In the genomic region with DNA sequence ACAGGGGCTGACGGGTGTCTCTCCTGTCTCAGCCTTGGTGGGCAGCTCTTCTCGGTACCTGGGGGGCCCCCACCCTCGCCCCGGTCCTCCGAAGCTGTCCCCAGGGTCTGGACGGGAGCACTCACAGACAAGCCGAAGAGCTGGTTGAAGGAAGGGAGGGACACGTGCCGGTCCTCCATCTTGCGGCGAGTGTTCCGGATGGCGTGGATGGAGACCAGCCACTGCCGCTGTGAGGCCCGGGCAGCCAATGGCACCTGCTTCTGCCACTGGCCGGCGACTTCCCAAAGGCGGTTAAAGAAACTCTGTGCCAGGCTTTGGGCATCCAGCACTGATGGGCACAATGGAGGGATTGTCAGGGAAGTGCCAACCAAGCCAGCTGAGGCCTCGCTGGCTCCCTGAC, we compare ENCODE assay signal across 17 cellular contexts. TPM values are rescaled to one million over a fixed set of nuclear protein-coding genes. Genes with fewer than 3 reads are reported as not detected.
DNase-seq lines count a peak whose midpoint lies in the region; ATAC-seq and TF ChIP-seq lines count a peak whose summit lies in the region.
"Had no signal": no experiment of that assay in that cellular context is flagged by ENCODE, and none has a peak within 500 bp of the region (broad histone marks: within the 10 kb centered on the region; RNA-seq: fewer than 3 reads in every experiment).

No MANE protein-coding gene starts in this region.

- in situ Hi-C loops in mammary epithelial cell (cut with MboI; ENCODE audit: low sequenced_read_pairs in 2 of 2): no loop called here

- H3K27ac Mint-ChIP-seq in activated naive CD4-positive, alpha-beta T cell treated with anti-CD3 and anti-CD28 coated beads, Interleukin-2, amount 50 U/mL, for 72 hours: no peak overlapping the region

- H4K20me1 ChIP-seq in mammary epithelial cell (ENCODE audit: insufficient read depth, low read length): no peaks in the 10 kb centered on the region

- dilution Hi-C loops in mammary epithelial cell (cut with HindIII; ENCODE audit: low sequenced_read_pairs): no loop called here

- WGBS in mammary epithelial cell (ENCODE audit: low coverage, missing lambda C conversion rate): 94% methylated on average over 11 of the region's 19 CpGs

- H3K4me1 ChIP-seq in breast epithelium: peaks cover 0 to 19% of the 10 kb centered on the region in 2 donors
- peaks cover 27% of the 10 kb centered on the region for H3K4me1 ChIP-seq in mammary epithelial cell (ENCODE audit: insufficient read depth, low read length)

- H3K36me3 Mint-ChIP-seq in activated naive CD4-positive, alpha-beta T cell treated with anti-CD3 and anti-CD28 coated beads, Interleukin-2, amount 50 U/mL, for 72 hours: no peaks in the 10 kb centered on the region

- H3K36me3 ChIP-seq in breast epithelium (peaks cover 11% of the 10 kb centered on the region), mammary epithelial cell (ENCODE audit: insufficient read depth, low read length) (peaks cover 27% of the 10 kb centered on the region)

- H3K27ac ChIP-seq in breast epithelium (peak overlapping the region; percentile 11 to 39), mammary epithelial cell (ENCODE audit: insufficient read depth, low read depth, low read length) (no peak overlapping the region)
- H3K27ac ChIP-seq: 22Rv1, BLaER1 had no signal

- H3K4me3 ChIP-seq in breast epithelium: no peak overlapping the region
- H3K4me3 ChIP-seq in mammary epithelial cell (replicated peaks in 1 of 3; ENCODE audit: insufficient read depth in 1 of 3, low read depth in 2 of 3, low read length in 3 of 3): no peak overlapping the region
- H3K4me3 ChIP-seq: BLaER1, GM12878, HAP-1 had no signal

- H3K9me3 ChIP-seq in breast epithelium (no peaks in the 10 kb centered on the region), mammary epithelial cell (replicated peaks; ENCODE audit: insufficient read depth, low read length) (no peaks in the 10 kb centered on the region)
- H3K9me3 ChIP-seq: BLaER1, HAP-1 had no signal

- no peak for ATAC-seq in activated naive CD4-positive, alpha-beta T cell treated with anti-CD3 and anti-CD28 coated beads, Interleukin-2, amount 50 U/mL, for 72 hours
- ATAC-seq in HG02870 (IDR thresholded peaks at IDR 0.05; ENCODE audit: unreplicated experiment): no peak
- ATAC-seq: GM12878 had no signal

- peaks cover 14% of the 10 kb centered on the region for H3K79me2 ChIP-seq in mammary epithelial cell (ENCODE audit: insufficient read depth, low read length)

- no peaks in the 10 kb centered on the region for H3K27me3 ChIP-seq in breast epithelium
- no peaks in the 10 kb centered on the region for H3K27me3 ChIP-seq in mammary epithelial cell (ENCODE audit: insufficient read depth, low read length)
- H3K27me3 ChIP-seq: BLaER1 had no signal

- no peak overlapping the region for H3K4me2 ChIP-seq in mammary epithelial cell (ENCODE audit: insufficient read depth, low read depth, low read length)
- H3K4me2 ChIP-seq: BLaER1 had no signal

- H3K9me3 Mint-ChIP-seq in activated naive CD4-positive, alpha-beta T cell treated with anti-CD3 and anti-CD28 coated beads, Interleukin-2, amount 50 U/mL, for 72 hours: no peaks in the 10 kb centered on the region

- no peak for TF ChIP-seq CTCF in breast epithelium (IDR thresholded peaks at IDR 0.05)
- no peak for TF ChIP-seq CTCF in mammary epithelial cell (conservative IDR thresholded peaks at IDR 0.05 in 1 of 2, IDR thresholded peaks at IDR 0.05 in 1 of 2; ENCODE audit: extremely low read depth in 1 of 2, insufficient read depth in 1 of 2, low read depth in 1 of 2, low read length in 2 of 2)

- intact Hi-C loops in breast epithelium (cut with DNase I; ENCODE audit: low total_unique reads) (no loop called here), mammary epithelial cell (cut with micrococcal nuclease) (no loop called here)

- no peak overlapping the region for H3K9ac ChIP-seq in mammary epithelial cell (ENCODE audit: insufficient read depth, low read length)
- H3K9ac ChIP-seq: BLaER1 had no signal

- BruUV-seq in mammary epithelial cell (replicated peaks; lab: Mats Ljungman, UMichigan): no TSS peak

- DNase-seq in breast epithelium (ENCODE audit: low spot score in 2 of 2): no peak
- DNase-seq in mammary epithelial cell: no peak
- DNase-seq in hypothalamus (lab: John Stamatoyannopoulos, UW): peak in 37 of 51 donors; percentile 19 to 82 (median 58)
- peak; percentile 86 for DNase-seq in pons (ENCODE audit: low spot score)
- DNase-seq in activated CD4-positive, alpha-beta T cell treated with anti-CD3 and anti-CD28 coated beads for 48 hours: no peak
- DNase-seq in activated naive CD4-positive, alpha-beta T cell treated with anti-CD3 and anti-CD28 coated beads, Interleukin-2, amount 50 U/mL, for 72 hours (ENCODE audit: low spot score in 2 of 2): no peak
- no peak for DNase-seq in NCI-H69 (lab: John Stamatoyannopoulos, UW)
- DNase-seq: DND-41; KG1; NCI-H1417 treated with DMSO at 0.1 percent for 48 hours; NCI-H1930; NK-92 treated with Interleukin-12 subunit alpha and Interleukin-12 subunit beta, amount 100 ng/mL, for 24 hours had no signal

- no peak for TF ChIP-seq POLR2A in breast epithelium (IDR thresholded peaks at IDR 0.05)

- CTCF ChIA-PET in mammary epithelial cell (lab: Charles Lee; ENCODE audit: low non-redundant PET): no interaction called here

- no peak overlapping the region for H2AFZ ChIP-seq in mammary epithelial cell (ENCODE audit: low read depth, low read length)

RNA-seq across cellular contexts. Expression of gene PPM1F, which starts 18.7 kb away (rescaled TPM):
- 10 to 100 TPM; 24.3 to 45.2 (median 28.1) TPM for total RNA-seq in breast epithelium
- 10 to 100 TPM; 30.8 to 43.6 TPM for total RNA-seq in mammary epithelial cell
- 18.3 TPM for polyA plus RNA-seq in mammary epithelial cell
- 45.2 TPM for polyA minus RNA-seq in mammary epithelial cell
- 10 to 100 TPM; 16.8 to 17.5 TPM for total RNA-seq in activated naive CD4-positive, alpha-beta T cell treated with anti-CD3 and anti-CD28 coated beads, Interleukin-2, amount 50 U/mL, for 72 hours

RNA-seq across cellular contexts. Expression of gene TOP3B, which starts 48.7 kb away (rescaled TPM):
- 10 to 100 TPM; 20.2 to 34.8 (median 33.1) TPM for total RNA-seq in breast epithelium
- 10 to 100 TPM; 36.4 to 36.7 TPM for total RNA-seq in mammary epithelial cell
- 11.7 TPM for polyA plus RNA-seq in mammary epithelial cell
- polyA minus RNA-seq in mammary epithelial cell: 29.3 TPM
- total RNA-seq in activated naive CD4-positive, alpha-beta T cell treated with anti-CD3 and anti-CD28 coated beads, Interleukin-2, amount 50 U/mL, for 72 hours: 10 to 100 TPM; 41.4 to 42.7 TPM

Comparison
In these comparisons a context has a peak if more than half of its experiments do, and no peak if none do; other contexts are left out.
1. DNase-seq: peak in hypothalamus (37 of 51) and pons (single experiment); none in breast epithelium (0 of 2), mammary epithelial cell (single experiment), activated CD4-positive, alpha-beta T cell treated with anti-CD3 and anti-CD28 coated beads for 48 hours (single experiment), activated naive CD4-positive, alpha-beta T cell treated with anti-CD3 and anti-CD28 coated beads, Interleukin-2, amount 50 U/mL, for 72 hours (0 of 2) and NCI-H69 (single experiment).